20 cellular contexts compared by ENCODE assay signal in the genomic region with DNA sequence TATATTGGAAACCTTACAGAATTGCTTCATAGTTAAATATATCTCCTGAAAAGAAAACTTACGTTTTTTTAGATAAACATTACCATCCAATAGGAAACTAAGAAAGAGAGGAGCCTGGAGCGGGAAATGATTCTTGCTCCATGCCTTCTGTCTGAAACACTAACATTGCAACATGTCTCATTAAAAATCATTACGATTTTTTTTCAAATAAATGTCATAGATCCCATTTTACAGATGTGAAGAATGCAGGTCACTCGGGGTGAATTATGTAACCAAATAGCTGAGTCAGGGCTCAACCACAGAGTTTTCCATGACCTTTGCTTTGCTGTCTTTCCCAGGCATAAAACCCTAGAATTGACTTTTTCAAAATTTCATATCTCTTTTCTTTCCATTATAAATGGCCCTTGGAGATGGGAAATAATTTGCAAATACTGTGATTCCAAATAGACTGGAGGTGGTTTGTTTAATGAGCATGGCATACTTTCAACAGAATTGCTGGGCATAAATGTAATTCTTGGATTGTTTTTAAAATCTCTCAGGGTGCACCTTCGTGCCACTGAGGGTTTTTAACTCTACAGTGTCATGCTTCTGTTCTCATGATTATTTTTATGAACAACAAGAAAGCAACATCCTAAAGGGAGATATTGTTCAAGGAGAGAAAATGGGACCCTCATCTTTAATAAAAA.
"Had no signal": no experiment of that assay in that cellular context is flagged by ENCODE, and none has a peak within 500 bp of the region (broad histone marks: within the 10 kb centered on the region; RNA-seq: fewer than 3 reads in every experiment).

No MANE protein-coding gene starts in this region.

- DNase-seq: activated CD4-positive, alpha-beta T cell treated with anti-CD3 and anti-CD28 coated beads for 1 hour; activated CD8-positive, alpha-beta memory T cell treated with anti-CD3 and anti-CD28 coated beads, Interleukin-2, amount 50 U/mL, for 4 hours; activated CD8-positive, alpha-beta T cell treated with anti-CD3 and anti-CD28 coated beads for 36 hours; activated gamma-delta T cell treated with Interleukin-2 at 50 U/mL for 16 hours; activated naive CD8-positive, alpha-beta T cell treated with anti-CD3 and anti-CD28 coated beads for 36 hours; activated T-cell treated with anti-CD3 and anti-CD28 coated beads, Interleukin-2, amount 50 U/mL, for 72 hours; anterior cingulate cortex; foreskin fibroblast; head of caudate nucleus; left colon; mesendoderm; pancreas; small intestine; substantia nigra; T-helper 9 cell; upper lobe of right lung had no signal

- H3K4me3 ChIP-seq: pancreas, SJSA1, upper lobe of right lung had no signal

- H3K27ac ChIP-seq: SJSA1, upper lobe of right lung had no signal

- ATAC-seq: activated CD8-positive, alpha-beta T cell treated with anti-CD3 and anti-CD28 coated beads for 36 hours; activated T-cell treated with anti-CD3 and anti-CD28 coated beads, Interleukin-2, amount 50 U/mL, for 72 hours; left colon; stimulated activated effector memory CD8-positive, alpha-beta T cell treated with anti-CD3 and anti-CD28 coated beads, Interleukin-12 subunit alpha, Interleukin-12 subunit beta, amount 100 ng/mL, for 72 hours; upper lobe of right lung had no signal

- H3K9me3 ChIP-seq: pancreas, SJSA1, upper lobe of right lung had no signal

- H3K27me3 ChIP-seq: pancreas, upper lobe of right lung had no signal

- H3K36me3 ChIP-seq: pancreas, SJSA1, upper lobe of right lung had no signal

- H3K4me1 ChIP-seq: SJSA1, upper lobe of right lung had no signal

- FAIRE-seq: bronchial epithelial cell, endothelial cell of umbilical vein, small intestine had no signal
